In the genomic region with DNA sequence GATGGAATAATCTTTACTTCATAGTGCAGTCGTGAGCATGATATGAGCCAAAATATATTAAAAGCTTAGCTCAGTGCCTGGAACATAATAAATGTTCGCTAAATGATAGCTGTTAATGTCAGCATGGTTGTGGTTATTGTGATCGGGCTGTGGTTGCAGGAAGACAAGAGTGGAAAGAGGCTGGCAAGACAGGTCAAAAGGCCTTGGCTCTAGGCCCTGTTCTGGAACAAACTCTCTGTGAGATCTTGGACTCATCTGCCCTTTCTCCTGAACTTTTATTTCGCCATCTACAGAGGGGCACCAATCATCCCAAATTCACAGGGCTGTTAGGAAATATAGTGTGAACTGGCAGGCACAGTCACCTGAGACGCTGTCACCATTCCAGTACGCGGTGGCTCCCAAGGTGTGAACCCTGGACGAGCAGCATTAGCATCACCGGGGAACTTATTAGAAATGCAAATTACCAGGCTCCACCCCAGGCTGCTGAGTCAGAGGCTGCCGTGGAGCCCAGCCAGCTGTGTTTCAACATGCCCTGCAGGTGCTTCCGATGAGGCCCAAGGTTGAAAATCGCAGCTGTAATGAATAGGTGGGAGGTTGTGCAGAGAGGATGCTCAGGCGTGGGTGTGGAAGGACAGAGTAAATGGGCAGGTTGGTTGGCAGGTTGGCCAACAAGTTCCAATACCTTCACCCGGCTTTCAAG, we compare ENCODE assay signal across 10 cellular contexts. TPM values are rescaled to one million over a fixed set of nuclear protein-coding genes. Genes with fewer than 3 reads are reported as not detected.
DNase-seq lines count a peak whose midpoint lies in the region; ATAC-seq and TF ChIP-seq lines count a peak whose summit lies in the region.
"Had no signal": no experiment of that assay in that cellular context is flagged by ENCODE, and none has a peak within 500 bp of the region (broad histone marks: within the 10 kb centered on the region; RNA-seq: fewer than 3 reads in every experiment).

No MANE protein-coding gene starts in this region.

- H3K27ac Mint-ChIP-seq in activated CD4-positive, alpha-beta T cell treated with anti-CD3 and anti-CD28 coated beads, Interleukin-2, amount 10 ng/mL, durations not matched to agents 7 days and 5 days = no peak overlapping the region

- H3K9me3 Mint-ChIP-seq in activated CD4-positive, alpha-beta T cell treated with anti-CD3 and anti-CD28 coated beads, Interleukin-2, amount 10 ng/mL, durations not matched to agents 7 days and 5 days = no peaks in the 10 kb centered on the region

- POLR2A ChIA-PET in activated CD4-positive, alpha-beta T cell treated with anti-CD3 and anti-CD28 coated beads, Interleukin-2, amount 10 ng/mL, durations not matched to agents 7 days and 5 days (lab: Charles Lee) = no interaction called here

- no peak overlapping the region for H3K4me3 Mint-ChIP-seq in activated CD4-positive, alpha-beta T cell treated with anti-CD3 and anti-CD28 coated beads, Interleukin-2, amount 10 ng/mL, durations not matched to agents 7 days and 5 days

- H3K4me1 ChIP-seq in foreskin keratinocyte = peaks cover 12% of the 10 kb centered on the region

- H3K27me3 ChIP-seq in foreskin keratinocyte = no peaks in the 10 kb centered on the region
- H3K27me3 ChIP-seq: upper lobe of left lung had no signal

- no peaks in the 10 kb centered on the region for H3K27me3 Mint-ChIP-seq in activated CD4-positive, alpha-beta T cell treated with anti-CD3 and anti-CD28 coated beads, Interleukin-2, amount 10 ng/mL, durations not matched to agents 7 days and 5 days

- H3K36me3 Mint-ChIP-seq in activated CD4-positive, alpha-beta T cell treated with anti-CD3 and anti-CD28 coated beads, Interleukin-2, amount 10 ng/mL, durations not matched to agents 7 days and 5 days (ENCODE audit: low read depth) = peaks cover 17% of the 10 kb centered on the region

- H3K27ac ChIP-seq in foreskin keratinocyte = no peak overlapping the region
- H3K27ac ChIP-seq: upper lobe of left lung had no signal

- TF ChIP-seq CTCF in GM10266 (IDR thresholded peaks at IDR 0.05; ENCODE audit: control insufficient read depth, insufficient read depth, low read depth, missing control alignments) (no peak), foreskin keratinocyte (conservative IDR thresholded peaks at IDR 0.05) (no peak)

- CTCF ChIA-PET in activated CD4-positive, alpha-beta T cell treated with anti-CD3 and anti-CD28 coated beads, Interleukin-2, amount 10 ng/mL, durations not matched to agents 7 days and 5 days (lab: Charles Lee) = interaction anchor here (0.9 kb wide), 1 partner anchor 89 kb away, joined by 3 read pairs; no protein-coding TSS in a partner anchor

- peaks cover 2% of the 10 kb centered on the region for H3K4me1 Mint-ChIP-seq in activated CD4-positive, alpha-beta T cell treated with anti-CD3 and anti-CD28 coated beads, Interleukin-2, amount 10 ng/mL, durations not matched to agents 7 days and 5 days

- ATAC-seq in GM21576 (IDR thresholded peaks at IDR 0.05; ENCODE audit: unreplicated experiment) (peak; percentile 65), foreskin keratinocyte (peak; percentile 95), HG02840 (IDR thresholded peaks at IDR 0.05; ENCODE audit: low FRiP score, unreplicated experiment) (no peak)
- ATAC-seq: Panc1 had no signal

- DNase-seq in GM10266 (ENCODE audit: extremely low spot score) (peak; percentile 23), NCI-H2081 (lab: John Stamatoyannopoulos, UW) (peak; percentile 48 to 86), foreskin keratinocyte (peak; percentile 67 to 78), NCI-H2107 (lab: John Stamatoyannopoulos, UW) (no peak)
- no peak for DNase-seq in activated CD4-positive, alpha-beta T cell treated with anti-CD3 and anti-CD28 coated beads, Interleukin-2, amount 10 ng/mL, durations not matched to agents 7 days and 5 days
- no peak for DNase-seq in effector CD4-positive, alpha-beta T cell

RNA-seq across cellular contexts. Expression of a gene that starts 50.2 kb away (rescaled TPM):
- 32.4 and 37.7 TPM in 2 replicates for total RNA-seq in foreskin keratinocyte
- 35.7 and 37.1 TPM in 2 replicates for polyA plus RNA-seq in foreskin keratinocyte
- 10 to 100 TPM; 46.8 to 47.4 TPM for total RNA-seq in activated CD4-positive, alpha-beta T cell treated with anti-CD3 and anti-CD28 coated beads, Interleukin-2, amount 10 ng/mL, durations not matched to agents 7 days and 5 days

Comparison
In these comparisons a context has a peak if more than half of its experiments do, and no peak if none do; other contexts are left out.
1. DNase-seq: peak in GM10266 (single experiment), NCI-H2081 (2 of 2) and foreskin keratinocyte (2 of 2); none in activated CD4-positive, alpha-beta T cell treated with anti-CD3 and anti-CD28 coated beads, Interleukin-2, amount 10 ng/mL, durations not matched to agents 7 days and 5 days (single experiment), NCI-H2107 (single experiment) and effector CD4-positive, alpha-beta T cell (single experiment).